Comparison of ENCODE assay signal across 3 cellular contexts in the genomic region with DNA sequence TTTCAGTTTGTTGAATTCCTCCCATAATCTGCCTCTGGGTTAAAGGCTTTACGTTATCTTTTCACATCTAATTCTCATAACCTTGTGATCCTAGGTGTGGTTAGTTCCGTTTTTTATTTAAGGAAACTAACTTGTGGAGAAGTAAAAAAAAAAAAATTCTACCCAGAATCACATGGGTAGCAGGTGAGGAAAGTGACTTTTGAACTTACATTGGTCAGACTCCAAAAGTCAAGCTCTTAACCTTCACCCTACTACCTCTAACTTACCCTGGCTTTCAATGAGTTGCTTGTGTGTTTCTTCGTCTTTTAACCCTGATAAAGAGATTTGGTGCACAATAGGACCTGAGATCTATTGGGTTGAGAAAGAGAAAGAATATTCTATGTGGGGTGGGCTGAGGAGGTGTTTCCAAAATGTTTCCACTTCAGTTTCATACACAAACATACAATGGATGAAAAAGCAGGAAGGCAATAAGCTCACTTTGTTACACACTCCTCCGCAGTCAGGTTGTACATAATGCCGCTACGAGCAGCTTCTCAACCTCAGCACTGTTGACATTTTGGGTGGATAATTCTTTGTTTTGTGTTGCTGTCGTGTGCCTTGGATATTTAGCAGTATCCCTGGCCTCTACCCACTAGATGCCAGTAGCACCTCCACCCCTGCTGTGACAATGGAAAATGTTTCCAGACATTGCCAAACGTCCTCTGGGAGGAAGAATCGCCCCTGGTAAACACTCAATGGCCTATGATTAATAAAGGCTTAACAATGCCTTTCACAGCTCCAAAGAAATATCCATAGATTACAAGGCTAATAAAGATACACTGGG.
TF ChIP-seq lines count a peak whose summit lies in the region.

No MANE protein-coding gene starts in this region.

TF ChIP-seq in SK-N-SH, 30 proteins besides CTCF, POLR2A, EP300 and RAD21 (continued from another document):
- TF ChIP-seq, protein P1, sequence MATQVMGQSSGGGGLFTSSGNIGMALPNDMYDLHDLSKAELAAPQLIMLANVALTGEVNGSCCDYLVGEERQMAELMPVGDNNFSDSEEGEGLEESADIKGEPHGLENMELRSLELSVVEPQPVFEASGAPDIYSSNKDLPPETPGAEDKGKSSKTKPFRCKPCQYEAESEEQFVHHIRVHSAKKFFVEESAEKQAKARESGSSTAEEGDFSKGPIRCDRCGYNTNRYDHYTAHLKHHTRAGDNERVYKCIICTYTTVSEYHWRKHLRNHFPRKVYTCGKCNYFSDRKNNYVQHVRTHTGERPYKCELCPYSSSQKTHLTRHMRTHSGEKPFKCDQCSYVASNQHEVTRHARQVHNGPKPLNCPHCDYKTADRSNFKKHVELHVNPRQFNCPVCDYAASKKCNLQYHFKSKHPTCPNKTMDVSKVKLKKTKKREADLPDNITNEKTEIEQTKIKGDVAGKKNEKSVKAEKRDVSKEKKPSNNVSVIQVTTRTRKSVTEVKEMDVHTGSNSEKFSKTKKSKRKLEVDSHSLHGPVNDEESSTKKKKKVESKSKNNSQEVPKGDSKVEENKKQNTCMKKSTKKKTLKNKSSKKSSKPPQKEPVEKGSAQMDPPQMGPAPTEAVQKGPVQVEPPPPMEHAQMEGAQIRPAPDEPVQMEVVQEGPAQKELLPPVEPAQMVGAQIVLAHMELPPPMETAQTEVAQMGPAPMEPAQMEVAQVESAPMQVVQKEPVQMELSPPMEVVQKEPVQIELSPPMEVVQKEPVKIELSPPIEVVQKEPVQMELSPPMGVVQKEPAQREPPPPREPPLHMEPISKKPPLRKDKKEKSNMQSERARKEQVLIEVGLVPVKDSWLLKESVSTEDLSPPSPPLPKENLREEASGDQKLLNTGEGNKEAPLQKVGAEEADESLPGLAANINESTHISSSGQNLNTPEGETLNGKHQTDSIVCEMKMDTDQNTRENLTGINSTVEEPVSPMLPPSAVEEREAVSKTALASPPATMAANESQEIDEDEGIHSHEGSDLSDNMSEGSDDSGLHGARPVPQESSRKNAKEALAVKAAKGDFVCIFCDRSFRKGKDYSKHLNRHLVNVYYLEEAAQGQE (IDR thresholded peaks at IDR 0.05; ENCODE audit: low read depth, low read length): no peak

TF ChIP-seq in SK-N-SH treated with all-trans-retinoic acid at 6 μM for 48 hours, 23 proteins besides CTCF, POLR2A, EP300 and RAD21 (continued from another document):
- TF ChIP-seq, protein P2, sequence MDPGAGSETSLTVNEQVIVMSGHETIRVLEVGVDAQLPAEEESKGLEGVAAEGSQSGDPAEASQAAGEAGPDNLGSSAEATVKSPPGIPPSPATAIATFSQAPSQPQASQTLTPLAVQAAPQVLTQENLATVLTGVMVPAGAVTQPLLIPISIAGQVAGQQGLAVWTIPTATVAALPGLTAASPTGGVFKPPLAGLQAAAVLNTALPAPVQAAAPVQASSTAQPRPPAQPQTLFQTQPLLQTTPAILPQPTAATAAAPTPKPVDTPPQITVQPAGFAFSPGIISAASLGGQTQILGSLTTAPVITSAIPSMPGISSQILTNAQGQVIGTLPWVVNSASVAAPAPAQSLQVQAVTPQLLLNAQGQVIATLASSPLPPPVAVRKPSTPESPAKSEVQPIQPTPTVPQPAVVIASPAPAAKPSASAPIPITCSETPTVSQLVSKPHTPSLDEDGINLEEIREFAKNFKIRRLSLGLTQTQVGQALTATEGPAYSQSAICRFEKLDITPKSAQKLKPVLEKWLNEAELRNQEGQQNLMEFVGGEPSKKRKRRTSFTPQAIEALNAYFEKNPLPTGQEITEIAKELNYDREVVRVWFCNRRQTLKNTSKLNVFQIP (CRISPR knock-in tag; IDR thresholded peaks at IDR 0.05; ENCODE audit: borderline replicate concordance, low read depth): no peak
- TF ChIP-seq CSDC2 (CRISPR knock-in tag; IDR thresholded peaks at IDR 0.05) (no peak), ESRRG (CRISPR knock-in tag; IDR thresholded peaks at IDR 0.05) (no peak)

TF ChIP-seq in WTC11, 78 proteins besides CTCF, POLR2A, EP300 and RAD21 (continued from another document):
- no peak for TF ChIP-seq JUN (CRISPR knock-in tag; IDR thresholded peaks at IDR 0.05)
- TF ChIP-seq, protein P3, sequence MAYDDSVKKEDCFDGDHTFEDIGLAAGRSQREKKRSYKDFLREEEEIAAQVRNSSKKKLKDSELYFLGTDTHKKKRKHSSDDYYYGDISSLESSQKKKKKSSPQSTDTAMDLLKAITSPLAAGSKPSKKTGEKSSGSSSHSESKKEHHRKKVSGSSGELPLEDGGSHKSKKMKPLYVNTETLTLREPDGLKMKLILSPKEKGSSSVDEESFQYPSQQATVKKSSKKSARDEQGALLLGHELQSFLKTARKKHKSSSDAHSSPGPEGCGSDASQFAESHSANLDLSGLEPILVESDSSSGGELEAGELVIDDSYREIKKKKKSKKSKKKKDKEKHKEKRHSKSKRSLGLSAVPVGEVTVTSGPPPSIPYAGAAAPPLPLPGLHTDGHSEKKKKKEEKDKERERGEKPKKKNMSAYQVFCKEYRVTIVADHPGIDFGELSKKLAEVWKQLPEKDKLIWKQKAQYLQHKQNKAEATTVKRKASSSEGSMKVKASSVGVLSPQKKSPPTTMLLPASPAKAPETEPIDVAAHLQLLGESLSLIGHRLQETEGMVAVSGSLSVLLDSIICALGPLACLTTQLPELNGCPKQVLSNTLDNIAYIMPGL (CRISPR knock-in tag; IDR thresholded peaks at IDR 0.05): no peak
- no peak for TF ChIP-seq GTF2I (CRISPR knock-in tag; conservative IDR thresholded peaks at IDR 0.05)
- no peak for TF ChIP-seq ZNF317 (CRISPR knock-in tag; IDR thresholded peaks at IDR 0.05; ENCODE audit: borderline replicate concordance, low read depth)
- no peak for TF ChIP-seq ZNF138 (CRISPR knock-in tag; conservative IDR thresholded peaks at IDR 0.05)
